27 cellular contexts compared by ENCODE assay signal in the genomic region with DNA sequence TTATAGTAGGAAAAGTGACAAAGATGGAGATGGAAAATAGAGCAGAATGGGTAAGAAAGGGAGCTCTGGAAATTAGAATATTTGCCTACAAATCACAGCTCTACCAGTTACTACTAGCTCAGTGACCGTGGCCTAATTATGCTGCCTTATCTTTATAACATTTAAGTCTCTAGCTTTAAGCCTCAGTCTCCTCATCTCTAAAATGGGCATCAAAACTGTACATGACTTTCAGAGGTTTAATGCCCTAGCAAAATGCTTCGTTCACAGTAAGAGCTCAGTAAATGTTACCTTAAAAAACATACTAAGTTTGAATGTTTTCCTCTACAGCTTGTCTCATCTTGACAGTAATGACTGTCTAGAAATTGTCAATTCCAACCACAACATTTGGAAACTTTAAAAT. TPM values are rescaled to one million over a fixed set of nuclear protein-coding genes. Genes with fewer than 3 reads are reported as not detected.
DNase-seq lines count a peak whose midpoint lies in the region; ATAC-seq, FAIRE-seq and TF ChIP-seq lines count a peak whose summit lies in the region.
"Had no signal": no experiment of that assay in that cellular context is flagged by ENCODE, and none has a peak within 500 bp of the region (broad histone marks: within the 10 kb centered on the region; RNA-seq: fewer than 3 reads in every experiment).

No MANE protein-coding gene starts in this region.

- peaks cover 7% of the 10 kb centered on the region for H3K4me1 Mint-ChIP-seq in astrocyte (ENCODE audit: low read depth, unreplicated experiment)
- H3K4me1 Mint-ChIP-seq in endothelial cell (ENCODE audit: unreplicated experiment), result peaks cover 59% of the 10 kb centered on the region
- H3K4me1 Mint-ChIP-seq: CD8-positive, alpha-beta memory T cell had no signal

- DNase-seq in heart right ventricle (no peak), left ventricle myocardium superior (no peak), astrocyte (ENCODE audit: low read depth) (no peak), endothelial cell (ENCODE audit: low spot score) (no peak), urothelium cell line (ENCODE audit: low spot score) (no peak), brain microvascular endothelial cell (no peak)
- DNase-seq in activated naive CD4-positive, alpha-beta T cell (lab: John Stamatoyannopoulos, UW), result no peak
- DNase-seq: 8988T; ACHN; AML-193; BE2C; CD4-positive, alpha-beta T cell; CD8-positive, alpha-beta memory T cell; DMS 273 treated with DMSO at 0.1 percent for 48 hours; DMS79; EL; GDM1; GM23248; H7; HCEC 1CT had no signal

- peaks cover 0 to 6% (median 0%) of the 10 kb centered on the region in 11 donors for H3K9me3 ChIP-seq in heart right ventricle
- H3K9me3 ChIP-seq in astrocyte (ENCODE audit: insufficient read depth, low read depth, low read length), result no peaks in the 10 kb centered on the region
- H3K9me3 ChIP-seq: A549; BE2C; BLaER1 treated with 17β-estradiol and CSF1 and Interleukin-3, amounts not matched to agents 10 nM and 100 nM had no signal

- no peaks in the 10 kb centered on the region for H3K9me3 Mint-ChIP-seq in astrocyte (ENCODE audit: unreplicated experiment)
- no peaks in the 10 kb centered on the region for H3K9me3 Mint-ChIP-seq in endothelial cell (ENCODE audit: unreplicated experiment)
- H3K9me3 Mint-ChIP-seq: CD4-positive, alpha-beta T cell had no signal

- H3K4me1 ChIP-seq in heart right ventricle, result peaks cover 4 to 56% (median 35%) of the 10 kb centered on the region in 9 donors
- H3K4me1 ChIP-seq in astrocyte (ENCODE audit: insufficient read depth, low read length), result no peaks in the 10 kb centered on the region
- H3K4me1 ChIP-seq: BE2C had no signal

- no peak overlapping the region for H3K9ac ChIP-seq in astrocyte (ENCODE audit: low read length)
- H3K9ac ChIP-seq: BLaER1 treated with 17β-estradiol and CSF1 and Interleukin-3, amounts not matched to agents 10 nM and 100 nM; GM23248 had no signal

- no peak overlapping the region for H3K4me2 ChIP-seq in astrocyte (ENCODE audit: low read length)
- H3K4me2 ChIP-seq: A549; BLaER1 treated with 17β-estradiol and CSF1 and Interleukin-3, amounts not matched to agents 10 nM and 100 nM had no signal

- H3K27ac ChIP-seq in heart right ventricle, result peak overlapping the region in 6 of 10 donors; percentile 9 to 84 (median 48)
- no peak overlapping the region for H3K27ac ChIP-seq in astrocyte (ENCODE audit: low read depth, low read length)
- no peak overlapping the region for H3K27ac ChIP-seq in brain microvascular endothelial cell
- H3K27ac ChIP-seq: A549; BLaER1 treated with 17β-estradiol and CSF1 and Interleukin-3, amounts not matched to agents 10 nM and 100 nM; GM23248 had no signal

- peaks cover 2% of the 10 kb centered on the region for H3K27me3 Mint-ChIP-seq in astrocyte (ENCODE audit: low read depth, unreplicated experiment)
- no peaks in the 10 kb centered on the region for H3K27me3 Mint-ChIP-seq in endothelial cell (ENCODE audit: unreplicated experiment)
- H3K27me3 Mint-ChIP-seq: CD8-positive, alpha-beta memory T cell had no signal

- H4K20me1 ChIP-seq in astrocyte (ENCODE audit: insufficient read depth, low read length), result no peaks in the 10 kb centered on the region
- H4K20me1 ChIP-seq: BLaER1 treated with 17β-estradiol and CSF1 and Interleukin-3, amounts not matched to agents 10 nM and 100 nM had no signal

- no peaks in the 10 kb centered on the region for H3K27me3 ChIP-seq in heart right ventricle
- no peaks in the 10 kb centered on the region for H3K27me3 ChIP-seq in astrocyte (ENCODE audit: insufficient read depth, low read length)
- H3K27me3 ChIP-seq in brain microvascular endothelial cell (replicated peaks), result no peaks in the 10 kb centered on the region
- H3K27me3 ChIP-seq: BE2C; BLaER1 treated with 17β-estradiol and CSF1 and Interleukin-3, amounts not matched to agents 10 nM and 100 nM had no signal

- ATAC-seq in heart right ventricle (no peak), left ventricle myocardium superior (no peak)
- ATAC-seq: A549, GM12878 had no signal

- H3K79me2 ChIP-seq in astrocyte (ENCODE audit: insufficient read depth, low read length), result no peaks in the 10 kb centered on the region

- WGBS in heart right ventricle, 2 donors, result 90% methylated on average over 2 of the region's 2 CpGs

- H3K27ac Mint-ChIP-seq in astrocyte (ENCODE audit: unreplicated experiment), result no peak overlapping the region
- H3K27ac Mint-ChIP-seq in endothelial cell (ENCODE audit: unreplicated experiment), result peak overlapping the region; percentile 87
- H3K27ac Mint-ChIP-seq: CD14-positive monocyte; CD4-positive, alpha-beta T cell; CD8-positive, alpha-beta memory T cell had no signal

- intact Hi-C loops in heart right ventricle (cut with DNase I) (loop anchor here in 1 of 10 donors (5.0 kb wide), 1 partner anchor 46 kb away; no protein-coding TSS in a partner anchor), left ventricle myocardium superior (cut with micrococcal nuclease) (loop anchor here (10.0 kb wide), 1 partner anchor 84 kb away; no protein-coding TSS in a partner anchor)

- no peak overlapping the region for H3K4me3 Mint-ChIP-seq in astrocyte (ENCODE audit: unreplicated experiment)
- H3K4me3 Mint-ChIP-seq in endothelial cell (ENCODE audit: unreplicated experiment), result no peak overlapping the region
- H3K4me3 Mint-ChIP-seq: CD14-positive monocyte; CD4-positive, alpha-beta T cell; CD8-positive, alpha-beta memory T cell had no signal

- FAIRE-seq in astrocyte (lab: Jason Lieb, UNC) (peak; percentile 17), urothelium cell line (lab: Jason Lieb, UNC) (peak; percentile 40)
- FAIRE-seq: A549, D721Med, GM12878, GM19239, H1 had no signal

- in situ Hi-C loops in brain microvascular endothelial cell (cut with HindIII; ENCODE audit: low pct_ligation_motif_present, low sequenced_read_pairs), result no loop called here

- no peak overlapping the region for H2AFZ ChIP-seq in astrocyte (ENCODE audit: low read depth, low read length)
- H2AFZ ChIP-seq: GM23248 had no signal

- H3K36me3 ChIP-seq in heart right ventricle (no peaks in the 10 kb centered on the region), astrocyte (ENCODE audit: insufficient read depth, low read length) (no peaks in the 10 kb centered on the region), brain microvascular endothelial cell (replicated peaks) (no peaks in the 10 kb centered on the region)
- H3K36me3 ChIP-seq: BE2C; BLaER1 treated with 17β-estradiol and CSF1 and Interleukin-3, amounts not matched to agents 10 nM and 100 nM had no signal

- H3K4me3 ChIP-seq in heart right ventricle, result no peak overlapping the region
- no peak overlapping the region for H3K4me3 ChIP-seq in astrocyte (ENCODE audit: insufficient read depth, low read depth, low read length)
- no peak overlapping the region for H3K4me3 ChIP-seq in brain microvascular endothelial cell (ENCODE audit: low read depth, low read length)
- H3K4me3 ChIP-seq: A549; BLaER1 treated with 17β-estradiol and CSF1 and Interleukin-3, amounts not matched to agents 10 nM and 100 nM; GM12878; GM23248 had no signal

- TF ChIP-seq CTCF in heart right ventricle (IDR thresholded peaks at IDR 0.05), result no peak
- no peak for TF ChIP-seq CTCF in astrocyte (IDR thresholded peaks at IDR 0.05; ENCODE audit: insufficient read depth, low read depth, low read length)
- no peak for TF ChIP-seq CTCF in endothelial cell (IDR thresholded peaks at IDR 0.05; ENCODE audit: unreplicated experiment)
- no peak for TF ChIP-seq CTCF in brain microvascular endothelial cell (IDR thresholded peaks at IDR 0.05; ENCODE audit: low read depth, low read length, missing control alignments)

- H3K36me3 Mint-ChIP-seq in astrocyte (ENCODE audit: low read depth, unreplicated experiment), result no peaks in the 10 kb centered on the region
- no peaks in the 10 kb centered on the region for H3K36me3 Mint-ChIP-seq in endothelial cell (ENCODE audit: low read depth, unreplicated experiment)
- H3K36me3 Mint-ChIP-seq: CD14-positive monocyte; CD8-positive, alpha-beta memory T cell had no signal

RNA-seq across cellular contexts. Expression of a gene that starts 8.3 kb away (rescaled TPM):
- 100 to 1,000 TPM; 104 to 170 (median 145) TPM for total RNA-seq in heart right ventricle
- polyA plus RNA-seq in heart right ventricle, result 100 to 1,000 TPM in 1 of 2 donors, 10 to 100 TPM in 1; 81.7 to 118 TPM
- total RNA-seq in left ventricle myocardium superior, result 100 TPM
- 53.1 and 59.6 TPM in 2 replicates for total RNA-seq in astrocyte
- total RNA-seq in endothelial cell (ENCODE audit: unreplicated experiment), result 284 TPM

Comparison
In these comparisons a context has a peak if more than half of its experiments do, and no peak if none do; other contexts are left out.
1. H3K27ac ChIP-seq: peak in heart right ventricle (6 of 10); none in astrocyte (single experiment) and brain microvascular endothelial cell (single experiment).